ENCODE assay signal across 26 cellular contexts in genomic region chr3:34037263-34037662, GRCh38.
"Had no signal": no experiment of that assay in that cellular context is flagged by ENCODE, and none has a peak within 500 bp of the region (broad histone marks: within the 10 kb centered on the region; RNA-seq: fewer than 3 reads in every experiment).

No MANE protein-coding gene starts in this region.

- H3K27ac ChIP-seq: coronary artery, epithelial cell of prostate, esophagus squamous epithelium, gastrocnemius medialis, hepatocyte, left lung, lower lobe of right lung had no signal

- FAIRE-seq: colon, endometrium, islet of Langerhans, keratinocyte had no signal

- DNase-seq: dermis blood vessel endothelial cell; effector CD8-positive, alpha-beta T cell; effector memory CD8-positive, alpha-beta T cell; endodermal cell; erythroblast; esophagus squamous epithelium; foreskin fibroblast; foreskin melanocyte; gastrocnemius medialis; glutamatergic neuron; head of caudate nucleus; left cardiac atrium; left lung; left ventricle myocardium superior; lower lobe of right lung; mesenchymal stem cell; mucosa of descending colon; naive B cell had no signal

- H3K36me3 ChIP-seq: esophagus squamous epithelium, gastrocnemius medialis, left lung, lower lobe of right lung had no signal

- ATAC-seq: effector memory CD8-positive, alpha-beta T cell; esophagus mucosa; gastrocnemius medialis; left cardiac atrium; left lung; left ventricle myocardium superior; lower lobe of right lung; mucosa of descending colon had no signal

- H3K79me2 ChIP-seq: hepatocyte had no signal

- H3K4me1 ChIP-seq: esophagus squamous epithelium, gastrocnemius medialis, left lung, lower lobe of right lung had no signal

- H3K27me3 ChIP-seq: esophagus squamous epithelium, gastrocnemius medialis, hepatocyte, left lung had no signal

- H2AFZ ChIP-seq: hepatocyte had no signal

- H3K4me3 ChIP-seq: coronary artery, esophagus squamous epithelium, gastrocnemius medialis, hepatocyte, left lung, lower lobe of right lung, mucosa of descending colon had no signal

- H3K9me3 ChIP-seq: esophagus squamous epithelium, gastrocnemius medialis, left lung, lower lobe of right lung, mucosa of descending colon had no signal

- H3K4me2 ChIP-seq: hepatocyte had no signal
